Comparison of ENCODE assay signal across 1 cellular context in genomic region chr13:98985591-98985990, GRCh38.
A peak's percentile ranks its signal among the peaks of the same experiment; 100 is the strongest.
TF ChIP-seq lines count a peak whose summit lies in the region.

No MANE protein-coding gene starts in this region.

TF ChIP-seq in K562, 482 proteins besides CTCF, POLR2A, EP300 and RAD21:
- no peak for TF ChIP-seq ZNF146 (CRISPR knock-in tag; IDR thresholded peaks at IDR 0.05; ENCODE audit: unreplicated experiment)
- no peak for TF ChIP-seq ZNF347 (CRISPR knock-in tag; IDR thresholded peaks at IDR 0.05; ENCODE audit: low read depth)
- 0 out of 2 replicates have a peak, but pooled peaks have one; percentile 28 for TF ChIP-seq ZBTB7A (IDR thresholded peaks at IDR 0.05; ENCODE audit: borderline replicate concordance, control insufficient read depth, low read depth, low read length)
- TF ChIP-seq, protein P1, sequence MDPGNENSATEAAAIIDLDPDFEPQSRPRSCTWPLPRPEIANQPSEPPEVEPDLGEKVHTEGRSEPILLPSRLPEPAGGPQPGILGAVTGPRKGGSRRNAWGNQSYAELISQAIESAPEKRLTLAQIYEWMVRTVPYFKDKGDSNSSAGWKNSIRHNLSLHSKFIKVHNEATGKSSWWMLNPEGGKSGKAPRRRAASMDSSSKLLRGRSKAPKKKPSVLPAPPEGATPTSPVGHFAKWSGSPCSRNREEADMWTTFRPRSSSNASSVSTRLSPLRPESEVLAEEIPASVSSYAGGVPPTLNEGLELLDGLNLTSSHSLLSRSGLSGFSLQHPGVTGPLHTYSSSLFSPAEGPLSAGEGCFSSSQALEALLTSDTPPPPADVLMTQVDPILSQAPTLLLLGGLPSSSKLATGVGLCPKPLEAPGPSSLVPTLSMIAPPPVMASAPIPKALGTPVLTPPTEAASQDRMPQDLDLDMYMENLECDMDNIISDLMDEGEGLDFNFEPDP (CRISPR knock-in tag; IDR thresholded peaks at IDR 0.05), result no peak
TF ChIP-seq in K562: peak in this region for 1.
